Comparison of ENCODE assay signal across 9 cellular contexts in the genomic region with DNA sequence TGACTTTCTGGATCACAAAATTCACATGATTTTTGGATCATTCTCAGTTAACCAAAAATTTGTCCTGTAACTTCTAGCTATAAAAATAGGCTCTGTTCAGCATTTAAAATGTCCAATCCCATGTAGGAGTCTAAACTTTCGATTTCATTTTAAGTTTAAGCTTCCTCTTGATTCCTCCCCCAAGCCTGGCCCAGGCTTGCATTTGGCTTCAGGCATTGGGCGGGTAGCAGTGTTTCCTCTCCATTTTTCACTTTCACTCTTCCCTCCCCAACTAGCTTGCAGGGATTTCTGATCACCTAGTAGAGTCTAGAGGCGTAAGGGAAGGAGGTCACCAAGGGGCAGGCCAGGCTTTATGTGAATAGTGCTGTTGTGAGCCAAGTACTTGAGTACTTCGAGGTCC. TPM values are rescaled to one million over a fixed set of nuclear protein-coding genes. Genes with fewer than 3 reads are reported as not detected.
DNase-seq lines count a peak whose midpoint lies in the region; ATAC-seq, FAIRE-seq and TF ChIP-seq lines count a peak whose summit lies in the region.
"Not testable (repeated sequence)": the region's sequence is repeated elsewhere in the genome, so short reads cannot be mapped to it uniquely, and the experiment has no call there.
"Had no signal": no experiment of that assay in that cellular context is flagged by ENCODE, and none has a peak within 500 bp of the region (broad histone marks: within the 10 kb centered on the region; RNA-seq: fewer than 3 reads in every experiment).

No MANE protein-coding gene starts in this region.

- not testable (repeated sequence) for H3K9me1 ChIP-seq in keratinocyte (ENCODE audit: control insufficient read depth, extremely low read depth, insufficient read depth, low read length)

- not testable (repeated sequence) for H4K8ac ChIP-seq in H1 (ENCODE audit: extremely low read depth, insufficient read depth, low read length)

- TF ChIP-seq CTCF in H1 (IDR thresholded peaks at IDR 0.05; ENCODE audit: control extremely low read depth in 1 of 3, insufficient read depth in 1 of 3, low read depth in 1 of 3, low read length in 3 of 3); keratinocyte (optimal IDR thresholded peaks at IDR 0.05 in 1 of 3, IDR thresholded peaks at IDR 0.05 in 1 of 3, conservative IDR thresholded peaks at IDR 0.05 in 1 of 3; ENCODE audit: extremely low read depth in 1 of 3, insufficient read depth in 2 of 3, low read length in 3 of 3); upper lobe of left lung (IDR thresholded peaks at IDR 0.05): not testable (repeated sequence)

- H3K18ac ChIP-seq in H1 (ENCODE audit: extremely low read depth, low read length) = not testable (repeated sequence)

- H2AK5ac ChIP-seq in H1 (ENCODE audit: low read depth, low read length) = not testable (repeated sequence)

- POLR2A ChIA-PET in H1 (lab: Charles Lee; ENCODE audit: partially characterized antibody) = not testable (repeated sequence)

- not testable (repeated sequence) for H3K9ac ChIP-seq in BLaER1; H1 (replicated peaks in 1 of 4; ENCODE audit: extremely low read depth in 1 of 4, low read depth in 3 of 4, low read length in 3 of 4); keratinocyte (ENCODE audit: control insufficient read depth, extremely low read depth, insufficient read depth, low read length)

- peak; percentile 67 for FAIRE-seq in GM18507 (lab: Jason Lieb, UNC)
- FAIRE-seq in H1 (lab: Jason Lieb, UNC) = peak; percentile 65
- FAIRE-seq in keratinocyte (lab: Jason Lieb, UNC) = peak; percentile 86

- not testable (repeated sequence) for H4K5ac ChIP-seq in H1 (ENCODE audit: insufficient read length, low read depth, low read length)

- not testable (repeated sequence) for H3K27ac Mint-ChIP-seq in activated naive CD4-positive, alpha-beta T cell treated with anti-CD3 and anti-CD28 coated beads for 36 hours

- peak; percentile 33 for ATAC-seq in HG02759 (IDR thresholded peaks at IDR 0.05; ENCODE audit: unreplicated experiment)
- ATAC-seq in Right ventricle myocardium inferior = peak; percentile 11
- peak; percentile 31 to 70 for ATAC-seq in upper lobe of left lung (ENCODE audit: low FRiP score in 2 of 2)

- dilution Hi-C loops in keratinocyte (cut with MboI; ENCODE audit: extremely low pct_ligation_motif_present, low sequenced_read_pairs) = not testable (repeated sequence)

- not testable (repeated sequence) for DNase-seq in GM18507 (ENCODE audit: extremely low spot score, insufficient read length, low read depth); H1 (ENCODE audit: low read depth in 1 of 2, low spot score in 2 of 2); Right ventricle myocardium inferior (ENCODE audit: missing footprints); keratinocyte (ENCODE audit: low read depth, low spot score); upper lobe of left lung
- peak; percentile 21 for DNase-seq in activated naive CD4-positive, alpha-beta T cell treated with anti-CD3 and anti-CD28 coated beads for 36 hours

- intact Hi-C loops in activated naive CD4-positive, alpha-beta T cell treated with anti-CD3 and anti-CD28 coated beads for 36 hours (cut with micrococcal nuclease); Right ventricle myocardium inferior (cut with DNase I): not testable (repeated sequence)

- H3K9me3 Mint-ChIP-seq in activated naive CD4-positive, alpha-beta T cell treated with anti-CD3 and anti-CD28 coated beads for 36 hours = not testable (repeated sequence)

- not testable (repeated sequence) for H3K4me3 ChIP-seq in BLaER1; H1 (ENCODE audit: extremely low read depth in 1 of 4, insufficient read depth in 2 of 4, low read depth in 3 of 4, low read length in 4 of 4); keratinocyte (ENCODE audit: control insufficient read depth in 2 of 3, extremely low read depth in 1 of 3, insufficient read depth in 2 of 3, low read depth in 1 of 3, low read length in 3 of 3); upper lobe of left lung

- H3K4me3 Mint-ChIP-seq in activated naive CD4-positive, alpha-beta T cell treated with anti-CD3 and anti-CD28 coated beads for 36 hours = not testable (repeated sequence)

- H2AFZ ChIP-seq in H1 (ENCODE audit: low read length); keratinocyte (ENCODE audit: control insufficient read depth, low read length): not testable (repeated sequence)

- not testable (repeated sequence) for H3K36me3 Mint-ChIP-seq in activated naive CD4-positive, alpha-beta T cell treated with anti-CD3 and anti-CD28 coated beads for 36 hours (ENCODE audit: low read depth)

- TF ChIP-seq EP300 in H1 (IDR thresholded peaks at IDR 0.05; ENCODE audit: borderline replicate concordance in 1 of 2, low read depth in 2 of 2, low read length in 2 of 2); upper lobe of left lung (IDR thresholded peaks at IDR 0.05): not testable (repeated sequence)

- not testable (repeated sequence) for H4K20me1 ChIP-seq in BLaER1; H1 (replicated peaks in 1 of 2; ENCODE audit: control insufficient read depth in 1 of 2, insufficient read depth in 2 of 2, low read length in 2 of 2); keratinocyte (ENCODE audit: control insufficient read depth, extremely low read depth, insufficient read depth, low read length)

- H2BK20ac ChIP-seq in H1 (ENCODE audit: low read length) = not testable (repeated sequence)

- H2BK15ac ChIP-seq in H1 (ENCODE audit: low read length) = not testable (repeated sequence)

- not testable (repeated sequence) for H3K23ac ChIP-seq in H1 (ENCODE audit: insufficient read length)

- H2BK120ac ChIP-seq in H1 (replicated peaks; ENCODE audit: low read depth, low read length) = not testable (repeated sequence)

- H3K36me3 ChIP-seq in BLaER1; H1 (ENCODE audit: control insufficient read depth in 2 of 4, insufficient read depth in 4 of 4, low read length in 3 of 4); keratinocyte (ENCODE audit: control insufficient read depth in 2 of 2, extremely low read depth in 1 of 2, insufficient read depth in 2 of 2, low read length in 2 of 2); upper lobe of left lung: not testable (repeated sequence)

- H4K91ac ChIP-seq in H1 (replicated peaks; ENCODE audit: insufficient read length, low read length) = not testable (repeated sequence)

- CTCF ChIA-PET in activated naive CD4-positive, alpha-beta T cell treated with anti-CD3 and anti-CD28 coated beads for 36 hours (lab: Charles Lee); H1 (lab: Charles Lee; ENCODE audit: partially characterized antibody): not testable (repeated sequence)

- 82% methylated on average over 1 of the region's 4 CpGs; no CpG with 5 or more reads in 1 of the 2 experiments for WGBS in H1 (ENCODE audit: extremely low coverage in 1 of 2, insufficient coverage in 1 of 2, insufficient read length in 1 of 2, insufficient replicate concordance in 2 of 2, low coverage in 1 of 2, low lambda C conversion rate in 2 of 2, missing lambda C conversion rate in 1 of 2), 2 experiments
- 5 to 13% methylated on average over 2 of the region's 4 CpGs for WGBS in upper lobe of left lung, 2 donors

- H3K27ac ChIP-seq in BLaER1; H1 (ENCODE audit: low read depth, low read length); keratinocyte (ENCODE audit: control insufficient read depth, insufficient read depth, low read length): not testable (repeated sequence)
- H3K27ac ChIP-seq in upper lobe of left lung = peak overlapping the region in 1 of 4 donors; percentile 86

- TF ChIP-seq POLR2A in H1 (IDR thresholded peaks at IDR 0.05; ENCODE audit: control extremely low read depth in 1 of 2, low read depth in 2 of 2, low read length in 2 of 2); upper lobe of left lung (IDR thresholded peaks at IDR 0.05): not testable (repeated sequence)

- H3K4me1 ChIP-seq in BLaER1 (peaks cover 35% of the 10 kb centered on the region), upper lobe of left lung (peaks cover 0 to 18% (median 2%) of the 10 kb centered on the region in 4 donors)
- H3K4me1 ChIP-seq in H1 (replicated peaks in 1 of 4; ENCODE audit: control insufficient read depth in 3 of 4, insufficient read depth in 4 of 4, low read length in 3 of 4); keratinocyte (ENCODE audit: control insufficient read depth, extremely low read depth, insufficient read depth, low read length): not testable (repeated sequence)

- H3K27me3 ChIP-seq in BLaER1; H1 (replicated peaks in 1 of 4; ENCODE audit: control insufficient read depth in 3 of 4, extremely low read depth in 1 of 4, insufficient read depth in 3 of 4, low read length in 3 of 4); keratinocyte (ENCODE audit: control insufficient read depth, extremely low read depth, insufficient read depth, low read length); upper lobe of left lung: not testable (repeated sequence)

- not testable (repeated sequence) for H3K9me3 ChIP-seq in BLaER1; H1 (ENCODE audit: insufficient read depth in 2 of 2, low read depth in 1 of 2, low read length in 1 of 2); keratinocyte (ENCODE audit: control insufficient read depth, low read depth, low read length); upper lobe of left lung

- not testable (repeated sequence) for H3K4ac ChIP-seq in H1 (replicated peaks; ENCODE audit: insufficient read length, low read depth, low read length)

- H3K4me1 Mint-ChIP-seq in activated naive CD4-positive, alpha-beta T cell treated with anti-CD3 and anti-CD28 coated beads for 36 hours (ENCODE audit: low read depth) = peaks cover 13% of the 10 kb centered on the region

- H3K4me2 ChIP-seq in BLaER1 = peak overlapping the region; percentile 84
- not testable (repeated sequence) for H3K4me2 ChIP-seq in H1 (ENCODE audit: insufficient read depth in 1 of 2, low read depth in 2 of 2, low read length in 2 of 2)
- peak overlapping the region; percentile 41 for H3K4me2 ChIP-seq in keratinocyte (ENCODE audit: control insufficient read depth, extremely low read depth, insufficient read depth, low read depth, low read length)

- H3K27me3 Mint-ChIP-seq in activated naive CD4-positive, alpha-beta T cell treated with anti-CD3 and anti-CD28 coated beads for 36 hours (ENCODE audit: low read depth) = not testable (repeated sequence)

- H2BK5ac ChIP-seq in H1 (ENCODE audit: low read depth, low read length) = not testable (repeated sequence)

- H3K23me2 ChIP-seq in H1 (ENCODE audit: low read depth, low read length) = not testable (repeated sequence)

- H3K79me1 ChIP-seq in H1 (ENCODE audit: low read depth, low read length) = not testable (repeated sequence)

- not testable (repeated sequence) for H3K79me2 ChIP-seq in H1 (ENCODE audit: control insufficient read depth in 1 of 2, insufficient read depth in 2 of 2, low read length in 2 of 2); keratinocyte (ENCODE audit: control insufficient read depth, insufficient read depth, low read length)

- not testable (repeated sequence) for H3K14ac ChIP-seq in H1 (ENCODE audit: insufficient read length)

- H3K56ac ChIP-seq in H1 (replicated peaks; ENCODE audit: insufficient read length, low read depth, low read length) = not testable (repeated sequence)

- TF ChIP-seq RAD21 in H1 (IDR thresholded peaks at IDR 0.05 in 1 of 2, conservative IDR thresholded peaks at IDR 0.05 in 1 of 2; ENCODE audit: low read depth in 2 of 2, low read length in 2 of 2) = not testable (repeated sequence)

- not testable (repeated sequence) for H2BK12ac ChIP-seq in H1 (ENCODE audit: low read depth, low read length)

RNA-seq across cellular contexts. Expression of a gene that starts 20.4 kb away (rescaled TPM):
- total RNA-seq in activated naive CD4-positive, alpha-beta T cell treated with anti-CD3 and anti-CD28 coated beads for 36 hours = under 1 TPM in 1 of 2 experiments, not detected in 1; 0.07 TPM
- 0.41 and 0.59 TPM in 2 replicates for total RNA-seq in H1 (2021; fragmentation: NEBNext Ultra II Directional; extraction: Animal tissue kit (Norgen Biotek cat#: 25700))
- polyA plus RNA-seq in H1 (2011; rRNA removed) (0.51 and 0.66 TPM in 2 replicates), keratinocyte (0.13 to 0.63 TPM (median 0.22 TPM) in 3 replicates)
- 0.41 TPM for polyA plus RNA-seq in H1 (2011; cell fraction: cytosol; rRNA removed)
- polyA plus RNA-seq in H1 (2011; cell fraction: nucleus; rRNA removed) = 1.2 TPM
- polyA plus RNA-seq in H1 (2012, experiment 1 of 2) = 0.24 to 0.50 TPM (median 0.35 TPM) in 4 replicates
- polyA plus RNA-seq in H1 (2012, experiment 2 of 2) = 0.29 TPM
- 0.20 TPM for polyA plus RNA-seq in H1 (2013, experiment 1 of 2)
- polyA plus RNA-seq in H1 (2013, experiment 2 of 2) = 0.24 TPM
- 0.06 TPM in 1 of 2 replicates, not detected in the other for polyA minus RNA-seq in H1 (2011; rRNA and poly(A)+ RNA removed)
- not detected for polyA minus RNA-seq in H1 (2011; cell fraction: cytosol; rRNA and poly(A)+ RNA removed)
- 0.50 TPM for polyA minus RNA-seq in H1 (2011; cell fraction: nucleus; rRNA and poly(A)+ RNA removed)
- total RNA-seq in Right ventricle myocardium inferior (1.9 TPM), upper lobe of left lung (1 to 10 TPM in 5 of 6 donors, under 1 TPM in 1; 0.79 to 5.2 (median 2.8) TPM)
- polyA plus RNA-seq in keratinocyte (2011; ENCODE audit: low read depth) = not detected
- polyA plus RNA-seq in keratinocyte (2011; cell fraction: cytosol; rRNA removed) = 0.11 and 0.49 TPM in 2 replicates
- polyA plus RNA-seq in keratinocyte (2011; cell fraction: nucleus; rRNA removed) = 0.70 and 1.1 TPM in 2 replicates
- 0.70 and 0.72 TPM in 2 replicates for polyA plus RNA-seq in keratinocyte (2012; ENCODE audit: low replicate concordance)
- 0.26 to 0.69 TPM (median 0.30 TPM) in 3 replicates for polyA minus RNA-seq in keratinocyte
- polyA minus RNA-seq in keratinocyte (2011; cell fraction: cytosol; rRNA and poly(A)+ RNA removed) = 1.7 TPM
- polyA minus RNA-seq in keratinocyte (2011; cell fraction: nucleus; rRNA and poly(A)+ RNA removed) = 0.53 and 1.0 TPM in 2 replicates
- total RNA-seq: G401 had no signal
